Comparison of ENCODE assay signal across 13 cellular contexts in genomic region chr1:9670085-9670484, GRCh38. TPM values are rescaled to one million over a fixed set of nuclear protein-coding genes. Genes with fewer than 3 reads are reported as not detected.
A peak's percentile ranks its signal among the peaks of the same experiment; 100 is the strongest.
DNase-seq lines count a peak whose midpoint lies in the region; ATAC-seq and TF ChIP-seq lines count a peak whose summit lies in the region.
"Had no signal": no experiment of that assay in that cellular context is flagged by ENCODE, and none has a peak within 500 bp of the region (broad histone marks: within the 10 kb centered on the region; RNA-seq: fewer than 3 reads in every experiment).

No MANE protein-coding gene starts in this region.

- no peaks in the 10 kb centered on the region for H3K9me3 Mint-ChIP-seq in activated naive CD4-positive, alpha-beta T cell treated with anti-CD3 and anti-CD28 coated beads, Interleukin-2, amount 50 U/mL, for 72 hours
- no peaks in the 10 kb centered on the region for H3K9me3 Mint-ChIP-seq in activated T-helper 2 cell treated with anti-CD3 and anti-CD28 coated beads, Interferon-gamma antibody, Interleukin-2, Interleukin-4, amounts not matched to agents 10 μg/mL and 5 μg/mL and 100 μg/mL, durations not matched to agents 14 hours and 24 hours and 36 hours
- no peaks in the 10 kb centered on the region for H3K9me3 Mint-ChIP-seq in stimulated activated naive CD8-positive, alpha-beta T cell treated with anti-CD3 and anti-CD28 coated beads, Interleukin-15, Interleukin-2, amounts not matched to agents 100 ng/mL and 50 ng/mL, for 24 hours

- no peaks in the 10 kb centered on the region for H3K27me3 Mint-ChIP-seq in activated T-helper 2 cell treated with anti-CD3 and anti-CD28 coated beads, Interferon-gamma antibody, Interleukin-2, Interleukin-4, amounts not matched to agents 10 μg/mL and 5 μg/mL and 100 μg/mL, durations not matched to agents 14 hours and 24 hours and 36 hours (ENCODE audit: low read depth)
- no peaks in the 10 kb centered on the region for H3K27me3 Mint-ChIP-seq in stimulated activated naive CD8-positive, alpha-beta T cell treated with anti-CD3 and anti-CD28 coated beads, Interleukin-15, Interleukin-2, amounts not matched to agents 100 ng/mL and 50 ng/mL, for 24 hours

- DNase-seq in activated naive CD4-positive, alpha-beta T cell treated with anti-CD3 and anti-CD28 coated beads, Interleukin-2, amount 50 U/mL, for 72 hours (ENCODE audit: low spot score in 2 of 2): no peak
- DNase-seq in activated naive CD4-positive, alpha-beta T cell treated with anti-CD3 and anti-CD28 coated beads, Interleukin-2, amount 50 U/mL, for 16 hours: no peak
- DNase-seq in Karpas-422 (no peak), COR-L47 (lab: John Stamatoyannopoulos, UW) (no peak), foreskin melanocyte (no peak), PC-9 (no peak)
- DNase-seq in activated T-helper 2 cell treated with anti-CD3 and anti-CD28 coated beads, Interferon-gamma antibody, Interleukin-2, Interleukin-4, amounts not matched to agents 10 μg/mL and 5 μg/mL and 100 μg/mL, durations not matched to agents 14 hours and 24 hours and 36 hours (ENCODE audit: low spot score): no peak
- DNase-seq: DND-41; effector memory CD4-positive, alpha-beta T cell; left lung had no signal

- H3K9ac ChIP-seq in Karpas-422 (ENCODE audit: low read length): no peak overlapping the region

- BruUV-seq in PC-9 (replicated peaks; lab: Mats Ljungman, UMichigan): no TSS peak

- intact Hi-C loops in activated T-helper 2 cell treated with anti-CD3 and anti-CD28 coated beads, Interferon-gamma antibody, Interleukin-2, Interleukin-4, amounts not matched to agents 10 μg/mL and 5 μg/mL and 100 μg/mL, durations not matched to agents 14 hours and 24 hours and 36 hours (cut with micrococcal nuclease): loop anchor here (2.0 to 5.0 kb wide), 2 partner anchors 17 to 43 kb away; no protein-coding TSS in a partner anchor
- intact Hi-C loops in PC-9 (cut with micrococcal nuclease; ENCODE audit: unreplicated experiment): no loop called here

- no peaks in the 10 kb centered on the region for H4K20me1 ChIP-seq in Karpas-422 (ENCODE audit: insufficient read depth, low read depth, low read length)
- no peaks in the 10 kb centered on the region for H4K20me1 ChIP-seq in PC-9 (ENCODE audit: insufficient read depth)

- H3K4me2 ChIP-seq in Karpas-422 (ENCODE audit: low read depth, low read length, poor library complexity, severe bottlenecking) (no peak overlapping the region), PC-9 (no peak overlapping the region)

- CTCF ChIA-PET in PC-9 (lab: Charles Lee): no interaction called here

- H3K27ac ChIP-seq in Karpas-422 (ENCODE audit: low read length) (peak overlapping the region; percentile 40; the same call in 1 of the 2 replicates), PC-9 (no peak overlapping the region)
- H3K27ac ChIP-seq: prostate gland, VCaP had no signal

- H3K4me3 Mint-ChIP-seq in activated T-helper 2 cell treated with anti-CD3 and anti-CD28 coated beads, Interferon-gamma antibody, Interleukin-2, Interleukin-4, amounts not matched to agents 10 μg/mL and 5 μg/mL and 100 μg/mL, durations not matched to agents 14 hours and 24 hours and 36 hours (ENCODE audit: low read depth): no peak overlapping the region
- peak overlapping the region; percentile 67 for H3K4me3 Mint-ChIP-seq in stimulated activated naive CD8-positive, alpha-beta T cell treated with anti-CD3 and anti-CD28 coated beads, Interleukin-15, Interleukin-2, amounts not matched to agents 100 ng/mL and 50 ng/mL, for 24 hours

- peaks cover 5% of the 10 kb centered on the region for H3K4me1 ChIP-seq in Karpas-422 (ENCODE audit: low read length)
- peaks cover 14% of the 10 kb centered on the region for H3K4me1 ChIP-seq in PC-9 (replicated peaks; ENCODE audit: insufficient read depth)
- H3K4me1 ChIP-seq: prostate gland had no signal

- peak overlapping the region; percentile 94 to 95 for H3K27ac Mint-ChIP-seq in activated naive CD4-positive, alpha-beta T cell treated with anti-CD3 and anti-CD28 coated beads, Interleukin-2, amount 50 U/mL, for 72 hours
- peak overlapping the region; percentile 82 for H3K27ac Mint-ChIP-seq in activated T-helper 2 cell treated with anti-CD3 and anti-CD28 coated beads, Interferon-gamma antibody, Interleukin-2, Interleukin-4, amounts not matched to agents 10 μg/mL and 5 μg/mL and 100 μg/mL, durations not matched to agents 14 hours and 24 hours and 36 hours
- peak overlapping the region; percentile 99 for H3K27ac Mint-ChIP-seq in stimulated activated naive CD8-positive, alpha-beta T cell treated with anti-CD3 and anti-CD28 coated beads, Interleukin-15, Interleukin-2, amounts not matched to agents 100 ng/mL and 50 ng/mL, for 24 hours

- H3K36me3 Mint-ChIP-seq in activated naive CD4-positive, alpha-beta T cell treated with anti-CD3 and anti-CD28 coated beads, Interleukin-2, amount 50 U/mL, for 72 hours: peaks cover 4 to 47% of the 10 kb centered on the region in 2 donors
- H3K36me3 Mint-ChIP-seq in activated T-helper 2 cell treated with anti-CD3 and anti-CD28 coated beads, Interferon-gamma antibody, Interleukin-2, Interleukin-4, amounts not matched to agents 10 μg/mL and 5 μg/mL and 100 μg/mL, durations not matched to agents 14 hours and 24 hours and 36 hours (ENCODE audit: low read depth): peaks cover 62% of the 10 kb centered on the region
- peaks cover 62% of the 10 kb centered on the region for H3K36me3 Mint-ChIP-seq in stimulated activated naive CD8-positive, alpha-beta T cell treated with anti-CD3 and anti-CD28 coated beads, Interleukin-15, Interleukin-2, amounts not matched to agents 100 ng/mL and 50 ng/mL, for 24 hours (ENCODE audit: low read depth)

- no peak for TF ChIP-seq CTCF in PC-9 (conservative IDR thresholded peaks at IDR 0.05)

- H3K79me2 ChIP-seq in Karpas-422 (ENCODE audit: low read length) (peaks cover 48% of the 10 kb centered on the region), PC-9 (ENCODE audit: low read depth) (no peaks in the 10 kb centered on the region)

- H3K9me3 ChIP-seq in Karpas-422 (ENCODE audit: low read length) (no peaks in the 10 kb centered on the region), PC-9 (ENCODE audit: insufficient read depth, low read depth) (no peaks in the 10 kb centered on the region)
- H3K9me3 ChIP-seq: left lung, prostate gland had no signal

- peaks cover 33% of the 10 kb centered on the region for H3K4me1 Mint-ChIP-seq in activated T-helper 2 cell treated with anti-CD3 and anti-CD28 coated beads, Interferon-gamma antibody, Interleukin-2, Interleukin-4, amounts not matched to agents 10 μg/mL and 5 μg/mL and 100 μg/mL, durations not matched to agents 14 hours and 24 hours and 36 hours (ENCODE audit: low read depth)
- peaks cover 91% of the 10 kb centered on the region for H3K4me1 Mint-ChIP-seq in stimulated activated naive CD8-positive, alpha-beta T cell treated with anti-CD3 and anti-CD28 coated beads, Interleukin-15, Interleukin-2, amounts not matched to agents 100 ng/mL and 50 ng/mL, for 24 hours (ENCODE audit: low read depth)

- no peak overlapping the region for H2AFZ ChIP-seq in Karpas-422 (ENCODE audit: low read length)
- no peak overlapping the region for H2AFZ ChIP-seq in PC-9

- H3K9me2 ChIP-seq in Karpas-422 (replicated peaks; ENCODE audit: insufficient read depth, low read length) (no peaks in the 10 kb centered on the region), PC-9 (ENCODE audit: insufficient read depth) (no peaks in the 10 kb centered on the region)

- no peak overlapping the region for H3K4me3 ChIP-seq in Karpas-422 (ENCODE audit: low read length)
- no peak overlapping the region for H3K4me3 ChIP-seq in PC-9
- H3K4me3 ChIP-seq: left lung, prostate gland had no signal

- peaks cover 8% of the 10 kb centered on the region; the same call in 1 of the 2 replicates for H3F3A ChIP-seq in PC-9 (ENCODE audit: insufficient read depth, low read depth)

- POLR2A ChIA-PET in PC-9 (lab: Charles Lee; ENCODE audit: unreplicated experiment): no interaction called here

- H3K36me3 ChIP-seq in Karpas-422 (ENCODE audit: insufficient read depth, low read length) (no peaks in the 10 kb centered on the region), PC-9 (ENCODE audit: low read depth) (no peaks in the 10 kb centered on the region)
- H3K36me3 ChIP-seq: left lung, prostate gland had no signal

- H3K27me3 ChIP-seq in Karpas-422 (ENCODE audit: low read length): no peaks in the 10 kb centered on the region
- no peaks in the 10 kb centered on the region for H3K27me3 ChIP-seq in PC-9 (ENCODE audit: insufficient read depth, low read depth)
- H3K27me3 ChIP-seq: left lung had no signal

- peak; percentile 70 to 78 for ATAC-seq in activated naive CD4-positive, alpha-beta T cell treated with anti-CD3 and anti-CD28 coated beads, Interleukin-2, amount 50 U/mL, for 72 hours
- ATAC-seq: left lung had no signal

RNA-seq across cellular contexts. Expression of gene PIK3CD, which starts 18.6 kb away (rescaled TPM):
- total RNA-seq in activated naive CD4-positive, alpha-beta T cell treated with anti-CD3 and anti-CD28 coated beads, Interleukin-2, amount 50 U/mL, for 72 hours: 100 to 1,000 TPM; 118 to 138 TPM
- 30.5 and 43.5 TPM in 2 replicates for total RNA-seq in Karpas-422 (2014; rRNA removed; shearing (Covaris generic); ENCODE audit: low replicate concordance)
- 184 and 189 TPM in 2 replicates for total RNA-seq in activated T-helper 2 cell treated with anti-CD3 and anti-CD28 coated beads, Interferon-gamma antibody, Interleukin-2, Interleukin-4, amounts not matched to agents 10 μg/mL and 5 μg/mL and 100 μg/mL, durations not matched to agents 14 hours and 24 hours and 36 hours
- 10.3 and 16.4 TPM in 2 replicates for total RNA-seq in PC-9 (2021)
